ENCODE assay signal across 1 cellular context in the genomic region with DNA sequence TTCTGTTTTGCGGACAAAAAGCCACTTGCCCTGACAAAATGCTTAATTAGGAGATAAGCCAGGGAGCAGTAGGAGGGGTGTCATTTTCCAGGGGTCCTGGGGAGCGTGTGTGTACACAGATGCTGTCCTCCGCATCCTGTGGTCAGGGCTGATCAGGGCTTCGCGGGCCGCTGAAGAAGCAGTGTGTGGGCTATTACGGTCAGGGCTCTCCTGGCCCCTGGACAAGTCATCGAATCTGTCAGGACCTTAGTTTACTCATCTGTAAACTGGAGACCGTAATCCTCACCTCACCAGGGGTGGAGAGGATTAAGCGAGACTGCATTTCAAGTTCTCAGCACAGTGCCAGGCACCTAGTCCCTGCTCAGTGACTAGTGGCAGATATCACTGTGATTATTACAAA.
A peak's percentile ranks its signal among the peaks of the same experiment; 100 is the strongest.
TF ChIP-seq lines count a peak whose summit lies in the region.

No MANE protein-coding gene starts in this region.

TF ChIP-seq in K562, 482 proteins besides CTCF, POLR2A, EP300 and RAD21 (continued from another document):
- no peak for TF ChIP-seq BRD9 (IDR thresholded peaks at IDR 0.05; ENCODE audit: low read depth, partially characterized antibody)
- TF ChIP-seq GATAD2B (IDR thresholded peaks at IDR 0.05; ENCODE audit: borderline replicate concordance) = no peak
- TF ChIP-seq, protein P1, sequence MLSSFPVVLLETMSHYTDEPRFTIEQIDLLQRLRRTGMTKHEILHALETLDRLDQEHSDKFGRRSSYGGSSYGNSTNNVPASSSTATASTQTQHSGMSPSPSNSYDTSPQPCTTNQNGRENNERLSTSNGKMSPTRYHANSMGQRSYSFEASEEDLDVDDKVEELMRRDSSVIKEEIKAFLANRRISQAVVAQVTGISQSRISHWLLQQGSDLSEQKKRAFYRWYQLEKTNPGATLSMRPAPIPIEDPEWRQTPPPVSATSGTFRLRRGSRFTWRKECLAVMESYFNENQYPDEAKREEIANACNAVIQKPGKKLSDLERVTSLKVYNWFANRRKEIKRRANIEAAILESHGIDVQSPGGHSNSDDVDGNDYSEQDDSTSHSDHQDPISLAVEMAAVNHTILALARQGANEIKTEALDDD (IDR thresholded peaks at IDR 0.05) = no peak
- TF ChIP-seq ZBTB7A (IDR thresholded peaks at IDR 0.05; ENCODE audit: borderline replicate concordance, control insufficient read depth, low read depth, low read length) = peak; percentile 27; the same call in 1 of the 2 replicates
- no peak for TF ChIP-seq RBM34 (IDR thresholded peaks at IDR 0.05; ENCODE audit: borderline replicate concordance, insufficient read depth, low read length)
- peak in 1 of 2 experiments; percentile 44; a peak in 1 of 4 replicates for TF ChIP-seq FOXA3 (CRISPR knock-in tag; conservative IDR thresholded peaks at IDR 0.05 in 1 of 2, IDR thresholded peaks at IDR 0.05 in 1 of 2)
- no peak for TF ChIP-seq ERF (CRISPR knock-in tag; IDR thresholded peaks at IDR 0.05)
- TF ChIP-seq ZBTB8A (IDR thresholded peaks at IDR 0.05; ENCODE audit: partially characterized antibody) = no peak
- no peak for TF ChIP-seq MCM5 (IDR thresholded peaks at IDR 0.05; ENCODE audit: low read depth)
- no peak for TF ChIP-seq POLR2B (IDR thresholded peaks at IDR 0.05; ENCODE audit: low read depth, partially characterized antibody)
